In genomic region chr19:39090016-39090415, GRCh38 we compare ENCODE assay signal across 3 cellular contexts. TPM values are rescaled to one million over a fixed set of nuclear protein-coding genes. Genes with fewer than 3 reads are reported as not detected.
"Had no signal": no experiment of that assay in that cellular context is flagged by ENCODE, and none has a peak within 500 bp of the region (broad histone marks: within the 10 kb centered on the region; RNA-seq: fewer than 3 reads in every experiment).

No MANE protein-coding gene starts in this region.

RNA-seq across cellular contexts. Expression of gene ACP7, which starts 5.8 kb away (rescaled TPM):
- polyA plus RNA-seq: adrenal gland, aorta, cardiac muscle cell had no signal
